In the genomic region with DNA sequence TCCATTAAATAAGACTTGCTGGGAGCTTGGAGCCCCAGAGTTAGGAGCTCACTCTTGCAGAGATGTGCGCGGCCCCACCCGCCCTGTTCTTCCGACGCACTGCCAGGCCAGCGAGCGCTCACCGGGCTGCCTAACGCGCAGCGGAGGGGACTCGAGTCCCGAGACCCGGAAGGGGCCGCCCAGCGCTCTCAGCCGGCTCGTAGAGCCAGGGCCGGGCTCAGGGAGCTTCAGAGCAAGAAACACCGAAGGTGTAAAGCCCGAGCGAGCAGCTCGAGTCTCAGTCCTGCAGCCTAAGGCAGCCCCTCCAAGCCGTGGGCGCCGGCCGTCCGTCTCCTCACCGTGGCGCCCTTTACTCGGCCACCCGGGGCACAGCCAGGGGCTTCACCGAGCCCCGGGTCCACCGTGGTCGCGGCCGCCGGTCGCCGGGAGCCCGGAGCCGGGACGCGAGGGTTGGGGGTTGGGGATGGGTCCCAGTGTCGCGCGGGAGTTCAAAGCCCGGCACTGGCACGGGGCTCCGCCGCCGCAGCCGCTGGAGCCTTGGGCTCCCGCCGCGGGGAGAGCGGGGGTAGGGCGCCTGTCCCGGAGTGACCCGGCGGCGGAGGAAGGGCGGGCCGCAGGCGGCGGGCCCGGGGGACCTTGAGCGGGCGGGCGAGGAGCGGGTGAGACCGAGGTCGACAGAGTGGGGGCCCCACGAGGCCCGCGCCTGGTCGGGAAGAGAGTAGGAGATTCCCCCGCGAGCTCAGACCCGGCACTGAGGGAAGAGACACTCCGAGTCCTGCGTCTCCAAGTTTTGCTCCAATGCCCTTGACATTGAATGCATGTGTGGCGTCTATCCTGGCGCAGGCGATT, we compare ENCODE assay signal across 8 cellular contexts. TPM values are rescaled to one million over a fixed set of nuclear protein-coding genes. Genes with fewer than 3 reads are reported as not detected.
DNase-seq lines count a peak whose midpoint lies in the region; TF ChIP-seq lines count a peak whose summit lies in the region.

No MANE protein-coding gene starts in this region.

- no peaks in the 10 kb centered on the region for H3K4me1 ChIP-seq in KMS-11 (ENCODE audit: low read depth, poor library complexity, severe bottlenecking)
- H3K4me1 ChIP-seq in spleen: peaks cover 5 to 40% (median 19%) of the 10 kb centered on the region in 6 donors

- H3K27me3 ChIP-seq in KMS-11 (ENCODE audit: insufficient read depth, low read depth): no peaks in the 10 kb centered on the region
- H3K27me3 ChIP-seq in spleen (replicated peaks in 1 of 7): peaks cover 0 to 38% (median 10%) of the 10 kb centered on the region in 7 donors

- no peaks in the 10 kb centered on the region for H3K79me2 ChIP-seq in KMS-11 (ENCODE audit: insufficient read depth, low read depth)

- peak overlapping the region; percentile 51 for H3K4me3 ChIP-seq in KMS-11 (IDR thresholded peaks at IDR 0.05; ENCODE audit: insufficient read depth, low read depth, low read length)
- H3K4me3 ChIP-seq in choroid plexus epithelial cell (ENCODE audit: low read depth, low read length): peak overlapping the region; percentile 62
- peak overlapping the region; percentile 42 to 71 (median 56) for H3K4me3 ChIP-seq in spleen

- peak overlapping the region; percentile 36; the same call in 1 of the 2 replicates for H3K4me2 ChIP-seq in KMS-11

- H3K36me3 ChIP-seq in KMS-11 (ENCODE audit: insufficient read depth): no peaks in the 10 kb centered on the region
- H3K36me3 ChIP-seq in spleen: no peaks in the 10 kb centered on the region

- no peaks in the 10 kb centered on the region for H4K20me1 ChIP-seq in KMS-11 (ENCODE audit: insufficient read depth)

- H3K36me3 Mint-ChIP-seq in HFFc6 (ENCODE audit: low read depth): no peaks in the 10 kb centered on the region

- no peak overlapping the region for H3K27ac Mint-ChIP-seq in HFFc6

- TF ChIP-seq CTCF in KMS-11 (conservative IDR thresholded peaks at IDR 0.05; ENCODE audit: low read depth, low read length) (no peak), choroid plexus epithelial cell (conservative IDR thresholded peaks at IDR 0.05; ENCODE audit: low read depth, low read length) (no peak), spleen (IDR thresholded peaks at IDR 0.05 in 8 of 11, conservative IDR thresholded peaks at IDR 0.05 in 3 of 11) (peak in 1 of 11 experiments; percentile 21), HFFc6 (IDR thresholded peaks at IDR 0.05) (no peak)

- DNase-seq in EH (ENCODE audit: low read depth) (peak; percentile 15), choroid plexus epithelial cell (ENCODE audit: low read depth) (peak; percentile 58), kidney glomerular epithelial cell (lab: John Stamatoyannopoulos, UW) (peak; percentile 27), spleen (peak; percentile 90), NCI-H226 (no peak), HFFc6 (no peak), T-helper 2 cell (no peak)

- intact Hi-C loops in spleen (cut with DNase I; ENCODE audit: low total_unique reads): loop anchor here (5.0 kb wide), 1 partner anchor 161 kb away; no protein-coding TSS in a partner anchor

- no peaks in the 10 kb centered on the region for H3K4me1 Mint-ChIP-seq in HFFc6 (ENCODE audit: low read depth)

- 1% methylated on average over 41 to 86 of the region's 86 CpGs for WGBS in spleen, 5 donors

- H2AFZ ChIP-seq in KMS-11 (ENCODE audit: low read depth): peak overlapping the region; percentile 86

- H3K27ac ChIP-seq in KMS-11 (no peak overlapping the region), spleen (peak overlapping the region; percentile 15 to 86 (median 79))

- peaks cover 3% of the 10 kb centered on the region; the same call in 1 of the 2 replicates for H3K27me3 Mint-ChIP-seq in HFFc6 (ENCODE audit: insufficient read depth)

- peak overlapping the region; percentile 39; the same call in 1 of the 2 replicates for H3K9ac ChIP-seq in KMS-11

- TF ChIP-seq POLR2A in spleen (IDR thresholded peaks at IDR 0.05): no peak

- H3K9me3 Mint-ChIP-seq in HFFc6: peaks cover 4% of the 10 kb centered on the region; the same call in 1 of the 2 replicates

- no peaks in the 10 kb centered on the region for H3K9me3 ChIP-seq in spleen

- no peak overlapping the region for H3K4me3 Mint-ChIP-seq in HFFc6

RNA-seq across cellular contexts. Expression of a gene that starts 26.9 kb away (rescaled TPM):
- total RNA-seq in spleen: 10 to 100 TPM in 6 of 7 donors, 1 to 10 TPM in 1; 7.6 to 26.6 (median 18.3) TPM
- polyA plus RNA-seq in spleen: 1 to 10 TPM in 2 of 3 donors, under 1 TPM in 1; 1.00 to 3.7 (median 1.9) TPM
- total RNA-seq in HFFc6 (2021; fragmentation: NEBNext Ultra II Directional; extraction: Animal tissue kit (Norgen Biotek cat#: 25700)): not detected

Comparison
In these comparisons a context has a peak if more than half of its experiments do, and no peak if none do; other contexts are left out.
1. DNase-seq: peak in EH (single experiment), choroid plexus epithelial cell (single experiment), kidney glomerular epithelial cell (single experiment) and spleen (single experiment); none in NCI-H226 (single experiment), HFFc6 (single experiment) and T-helper 2 cell (0 of 5).
2. RNA of a gene that starts 26.9 kb away (total RNA-seq): 7.6 to 26.6 TPM in spleen; not detected in HFFc6; every median in the first group is over 4 times any median in the second.
3. Peak in every context shown above with its lines, with median percentiles within 50 percentile points of each other: H3K4me3 ChIP-seq.